In the genomic region with DNA sequence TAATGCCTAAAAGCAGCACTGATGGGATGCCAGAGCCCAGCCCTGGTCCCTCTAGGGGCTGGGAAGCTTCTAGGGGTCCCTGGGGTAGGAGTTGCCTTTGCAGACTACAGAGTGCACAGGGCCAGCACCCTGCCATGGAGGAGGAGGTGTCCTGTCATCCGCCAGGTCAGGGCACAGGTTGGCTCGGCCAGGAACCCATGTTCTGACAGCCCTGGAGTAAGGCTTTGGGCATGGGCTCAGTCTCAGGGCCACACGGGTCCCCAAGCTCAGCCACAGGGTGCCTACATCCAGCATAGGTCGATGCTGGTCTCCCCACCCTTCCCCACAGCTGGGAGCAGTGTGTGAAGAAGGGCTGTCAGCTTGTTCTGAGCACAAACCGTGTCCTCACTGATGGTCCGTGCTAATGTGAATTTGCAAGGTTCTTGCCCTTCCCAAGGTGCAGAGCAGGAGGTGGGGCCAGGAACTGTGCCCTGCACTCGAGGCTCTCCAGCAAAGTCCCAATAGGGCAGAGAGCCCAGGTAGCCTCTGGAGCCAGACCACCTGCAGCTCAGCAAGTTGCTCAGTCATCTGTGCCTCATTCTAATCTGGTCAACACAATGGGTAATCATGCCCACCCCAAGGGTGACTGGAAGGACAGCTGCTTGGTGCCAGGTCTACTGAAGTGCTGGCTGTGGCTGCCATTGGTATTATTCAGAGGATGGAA, we compare ENCODE assay signal across 27 cellular contexts.
DNase-seq lines count a peak whose midpoint lies in the region; ATAC-seq and TF ChIP-seq lines count a peak whose summit lies in the region.
"Had no signal": no experiment of that assay in that cellular context is flagged by ENCODE, and none has a peak within 500 bp of the region (broad histone marks: within the 10 kb centered on the region; RNA-seq: fewer than 3 reads in every experiment).

No MANE protein-coding gene starts in this region.

- H2AK5ac ChIP-seq in H9 (ENCODE audit: insufficient read length, low read length): no peak overlapping the region

- no peak overlapping the region for H2BK20ac ChIP-seq in H9 (ENCODE audit: low read depth, low read length, poor library complexity, severe bottlenecking)

- H3K27ac Mint-ChIP-seq in H9 (no peak overlapping the region), glutamatergic neuron (ENCODE audit: unreplicated experiment) (no peak overlapping the region)
- H3K27ac Mint-ChIP-seq: activated CD8-positive, alpha-beta memory T cell treated with anti-CD3 and anti-CD28 coated beads, Interleukin-2, amount 10 ng/mL, durations not matched to agents 7 days and 5 days; activated naive CD8-positive, alpha-beta T cell treated with anti-CD3 and anti-CD28 coated beads for 36 hours; activated T-helper 17 cell treated with anti-CD3 and anti-CD28 coated beads, Interleukin-2, amount 50 U/mL, for 72 hours; CD4-positive, alpha-beta memory T cell had no signal

- H3T11ph ChIP-seq in H9 (ENCODE audit: low read length): no peak overlapping the region

- no peak overlapping the region for H4K91ac ChIP-seq in H9 (ENCODE audit: insufficient read length, low read depth, low read length)

- no peak overlapping the region for H2AFZ ChIP-seq in H9 (ENCODE audit: low read length)
- H2AFZ ChIP-seq: PC-9 had no signal

- H3K4me3 Mint-ChIP-seq in H9 (no peak overlapping the region), glutamatergic neuron (ENCODE audit: unreplicated experiment) (no peak overlapping the region)
- H3K4me3 Mint-ChIP-seq: activated CD8-positive, alpha-beta memory T cell treated with anti-CD3 and anti-CD28 coated beads, Interleukin-2, amount 10 ng/mL, durations not matched to agents 7 days and 5 days; activated naive CD8-positive, alpha-beta T cell treated with anti-CD3 and anti-CD28 coated beads for 36 hours; activated T-helper 17 cell treated with anti-CD3 and anti-CD28 coated beads, Interleukin-2, amount 50 U/mL, for 72 hours; CD4-positive, alpha-beta memory T cell; stimulated activated naive CD8-positive, alpha-beta T cell treated with anti-CD3 and anti-CD28 coated beads, Interleukin-15, amount 100 ng/mL, for 72 hours had no signal

- no peak overlapping the region for H2BK15ac ChIP-seq in H9 (ENCODE audit: low read depth, low read length)

- H3K36me3 Mint-ChIP-seq in H9 (ENCODE audit: insufficient read depth in 1 of 3, low read depth in 3 of 3) (no peaks in the 10 kb centered on the region), glutamatergic neuron (ENCODE audit: unreplicated experiment) (peaks cover 9% of the 10 kb centered on the region)
- H3K36me3 Mint-ChIP-seq: activated CD8-positive, alpha-beta memory T cell treated with anti-CD3 and anti-CD28 coated beads, Interleukin-2, amount 10 ng/mL, durations not matched to agents 7 days and 5 days; activated naive CD8-positive, alpha-beta T cell treated with anti-CD3 and anti-CD28 coated beads for 36 hours had no signal

- no peaks in the 10 kb centered on the region for H3K9me3 Mint-ChIP-seq in H9
- peaks cover 26% of the 10 kb centered on the region for H3K9me3 Mint-ChIP-seq in glutamatergic neuron (ENCODE audit: unreplicated experiment)
- H3K9me3 Mint-ChIP-seq: activated naive CD8-positive, alpha-beta T cell treated with anti-CD3 and anti-CD28 coated beads for 36 hours; activated T-helper 17 cell treated with anti-CD3 and anti-CD28 coated beads, Interleukin-2, amount 50 U/mL, for 72 hours; CD4-positive, alpha-beta memory T cell; stimulated activated naive CD8-positive, alpha-beta T cell treated with anti-CD3 and anti-CD28 coated beads, Interleukin-15, amount 100 ng/mL, for 72 hours had no signal

- H4K5ac ChIP-seq in H9 (ENCODE audit: insufficient read length, low read depth, low read length): no peak overlapping the region

- H3K27me3 ChIP-seq in H9 (ENCODE audit: insufficient read depth, low read length): no peaks in the 10 kb centered on the region
- H3K27me3 ChIP-seq: thyroid gland had no signal

- no peak overlapping the region for H3K56ac ChIP-seq in H9 (ENCODE audit: insufficient read length, low read depth, low read length)

- H3K27ac ChIP-seq in H9 (ENCODE audit: insufficient read length, low read depth, low read length): no peak overlapping the region
- H3K27ac ChIP-seq: A549, PC-9, prostate gland, thyroid gland, WERI-Rb-1 had no signal

- H3K4ac ChIP-seq in H9 (ENCODE audit: low read depth, low read length): no peak overlapping the region

- no peak overlapping the region for H3K4me2 ChIP-seq in H9 (ENCODE audit: insufficient read depth, insufficient read length, low read length)
- H3K4me2 ChIP-seq: A549, PC-9 had no signal

- peak; percentile 33 for DNase-seq in activated effector memory CD4-positive, alpha-beta T cell treated with anti-CD3 and anti-CD28 coated beads, Interleukin-2, amount 50 U/mL, for 16 hours
- no peak for DNase-seq in activated effector memory CD4-positive, alpha-beta T cell treated with Interleukin-2 at 50 U/mL for 16 hours
- DNase-seq in H9 (peak; percentile 8), glutamatergic neuron (peak; percentile 9), sciatic nerve (ENCODE audit: low spot score) (peak; percentile 35), anterior cingulate cortex (lab: John Stamatoyannopoulos, UW) (no peak), NCI-H1048 (lab: John Stamatoyannopoulos, UW) (no peak)
- DNase-seq: activated CD4-positive, alpha-beta T cell treated with anti-CD3 and anti-CD28 coated beads, Interleukin-2, amount 50 U/mL, for 1 hour; activated CD8-positive, alpha-beta memory T cell treated with anti-CD3 and anti-CD28 coated beads, Interleukin-2, amount 10 ng/mL, durations not matched to agents 7 days and 5 days; activated naive CD8-positive, alpha-beta T cell treated with anti-CD3 and anti-CD28 coated beads for 36 hours; AML-193; CD4-positive, alpha-beta memory T cell; cerebellar nuclear complex; NCI-H1694; NCI-H2171; NCI-H524; SIG-M5; stimulated activated naive CD8-positive, alpha-beta T cell treated with anti-CD3 and anti-CD28 coated beads, Interleukin-15, amount 100 ng/mL, for 72 hours; SW 1271; T-helper 9 cell; thyroid gland; WERI-Rb-1 had no signal

- intact Hi-C loops in sciatic nerve (cut with DNase I): no loop called here

- no peak overlapping the region for H2BK120ac ChIP-seq in H9 (ENCODE audit: low read depth, low read length, poor library complexity, severe bottlenecking)

- no peak for TF ChIP-seq CTCF in H9 (conservative IDR thresholded peaks at IDR 0.05)
- TF ChIP-seq CTCF in glutamatergic neuron (IDR thresholded peaks at IDR 0.05; ENCODE audit: partially characterized antibody, unreplicated experiment): no peak

- H2BK12ac ChIP-seq in H9 (ENCODE audit: insufficient read length, low read depth, low read length): no peak overlapping the region

- H3K4me1 Mint-ChIP-seq in H9: peaks cover 17 to 20% of the 10 kb centered on the region in 2 experiments
- H3K4me1 Mint-ChIP-seq in glutamatergic neuron (ENCODE audit: low read depth, unreplicated experiment): peaks cover 21% of the 10 kb centered on the region

- no peak overlapping the region for H3K14ac ChIP-seq in H9 (ENCODE audit: insufficient read depth, low read length)

- no peak overlapping the region for H2BK5ac ChIP-seq in H9 (ENCODE audit: insufficient read length, low read length)

- no peaks in the 10 kb centered on the region for H4K20me1 ChIP-seq in H9 (ENCODE audit: control insufficient read depth, insufficient read depth, insufficient read length)

- no peaks in the 10 kb centered on the region for H3K23me2 ChIP-seq in H9 (ENCODE audit: insufficient read length, low read depth, low read length, poor library complexity, severe bottlenecking)

- H4K8ac ChIP-seq in H9 (replicated peaks; ENCODE audit: insufficient read length, low read depth, low read length): no peak overlapping the region

- ATAC-seq in sciatic nerve: no peak
- no peak for ATAC-seq in HG02759 (IDR thresholded peaks at IDR 0.05; ENCODE audit: unreplicated experiment)
- ATAC-seq: A549; activated CD8-positive, alpha-beta memory T cell treated with anti-CD3 and anti-CD28 coated beads, Interleukin-2, amount 10 ng/mL, durations not matched to agents 7 days and 5 days; activated T-helper 17 cell treated with anti-CD3 and anti-CD28 coated beads, Interleukin-2, amount 50 U/mL, for 72 hours; stimulated activated naive CD8-positive, alpha-beta T cell treated with anti-CD3 and anti-CD28 coated beads, Interleukin-15, amount 100 ng/mL, for 72 hours had no signal

- no peaks in the 10 kb centered on the region for H3K9me3 ChIP-seq in H9 (ENCODE audit: control insufficient read depth, low read depth, low read length)
- H3K9me3 ChIP-seq: A549, prostate gland, thyroid gland had no signal

- no peaks in the 10 kb centered on the region for H3K4me1 ChIP-seq in H9 (ENCODE audit: insufficient read depth, low read length)
- H3K4me1 ChIP-seq: prostate gland had no signal

- H3K27me3 Mint-ChIP-seq in H9 (ENCODE audit: low read depth) (no peaks in the 10 kb centered on the region; the same call in none of the 2 replicates), glutamatergic neuron (ENCODE audit: unreplicated experiment) (peaks cover 30% of the 10 kb centered on the region)
- H3K27me3 Mint-ChIP-seq: activated CD8-positive, alpha-beta memory T cell treated with anti-CD3 and anti-CD28 coated beads, Interleukin-2, amount 10 ng/mL, durations not matched to agents 7 days and 5 days; activated naive CD8-positive, alpha-beta T cell treated with anti-CD3 and anti-CD28 coated beads for 36 hours; activated T-helper 17 cell treated with anti-CD3 and anti-CD28 coated beads, Interleukin-2, amount 50 U/mL, for 72 hours; CD4-positive, alpha-beta memory T cell; stimulated activated naive CD8-positive, alpha-beta T cell treated with anti-CD3 and anti-CD28 coated beads, Interleukin-15, amount 100 ng/mL, for 72 hours had no signal

- H3K9ac ChIP-seq in H9 (ENCODE audit: extremely low read depth, insufficient read length, low read length): no peak overlapping the region

- H3K23ac ChIP-seq in H9 (ENCODE audit: insufficient read length, low read depth, low read length): no peak overlapping the region

- no peaks in the 10 kb centered on the region for H3K79me1 ChIP-seq in H9 (ENCODE audit: insufficient read depth, low read depth, low read length, poor library complexity, severe bottlenecking)

- no peaks in the 10 kb centered on the region for H3K79me2 ChIP-seq in H9 (ENCODE audit: insufficient read depth, low read length)

- no peak overlapping the region for H3K18ac ChIP-seq in H9 (ENCODE audit: insufficient read length, low read depth, low read length)

- no CpG with 5 or more reads among the region's 7 CpGs for WGBS in H9 (ENCODE audit: extremely low coverage, insufficient read length, low lambda C conversion rate)

Comparison
In these comparisons a context has a peak if more than half of its experiments do, and no peak if none do; other contexts are left out.
1. DNase-seq: peak in activated effector memory CD4-positive, alpha-beta T cell treated with anti-CD3 and anti-CD28 coated beads, Interleukin-2, amount 50 U/mL, for 16 hours (single experiment), H9 (single experiment), glutamatergic neuron (single experiment) and sciatic nerve (single experiment); none in activated effector memory CD4-positive, alpha-beta T cell treated with Interleukin-2 at 50 U/mL for 16 hours (single experiment), anterior cingulate cortex (0 of 58) and NCI-H1048 (single experiment).